17 cellular contexts compared by ENCODE assay signal in the genomic region with DNA sequence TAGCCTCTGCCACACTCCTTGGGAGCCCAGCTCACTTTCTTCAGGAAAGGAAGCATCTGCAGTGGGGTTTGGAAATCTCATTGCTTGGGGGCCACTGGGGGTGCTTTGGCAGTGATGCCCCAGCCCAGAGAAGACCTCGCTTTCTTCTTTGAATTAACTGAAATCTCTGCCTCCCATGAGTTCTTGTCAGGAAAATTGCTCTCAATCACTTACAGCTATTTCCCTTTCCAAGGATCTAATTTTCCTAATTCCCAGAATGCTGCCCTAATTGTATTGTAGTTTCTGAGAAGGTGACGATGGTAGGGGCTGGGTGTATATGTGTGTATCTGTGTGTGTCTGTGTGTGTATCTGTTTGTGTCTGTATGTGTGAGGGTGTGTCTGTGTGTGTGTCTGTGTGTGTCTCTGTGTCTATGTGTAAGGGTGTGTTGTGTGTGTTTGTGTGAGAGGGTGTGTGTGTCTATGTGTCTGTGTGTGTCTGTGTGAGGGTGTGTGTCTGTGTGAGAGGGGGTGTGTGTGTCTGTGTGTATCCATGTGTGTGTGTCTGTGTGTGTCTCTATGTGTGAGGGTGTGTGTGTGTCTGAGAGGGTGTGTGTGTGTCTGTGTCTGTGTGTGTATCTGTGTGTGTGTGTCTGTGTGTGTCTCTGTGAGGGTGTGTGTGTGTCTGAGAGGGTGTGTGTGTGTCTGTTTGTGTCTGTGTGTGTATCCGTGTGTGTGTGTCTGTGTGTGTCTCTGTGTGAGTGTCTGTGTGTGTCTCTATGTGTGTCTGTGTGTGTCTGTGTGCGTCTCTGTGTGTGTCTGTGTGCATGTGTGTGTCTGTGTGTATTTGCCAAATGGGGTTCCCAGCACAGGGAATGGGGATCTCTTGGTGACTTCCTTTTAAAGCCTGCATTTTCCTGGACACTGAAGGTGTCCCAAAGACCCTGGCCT.
DNase-seq lines count a peak whose midpoint lies in the region; ATAC-seq and TF ChIP-seq lines count a peak whose summit lies in the region.
"Had no signal": no experiment of that assay in that cellular context is flagged by ENCODE, and none has a peak within 500 bp of the region (broad histone marks: within the 10 kb centered on the region; RNA-seq: fewer than 3 reads in every experiment).

No MANE protein-coding gene starts in this region.

- no peak for TF ChIP-seq EP300 in suprapubic skin (IDR thresholded peaks at IDR 0.05)

- H3K79me1 ChIP-seq in mesenchymal stem cell (replicated peaks; ENCODE audit: low read length, poor library complexity, severe bottlenecking): no peaks in the 10 kb centered on the region

- H2BK12ac ChIP-seq in mesenchymal stem cell (ENCODE audit: low read length in 2 of 2): no peak overlapping the region

- no peak overlapping the region for H3K23ac ChIP-seq in mesenchymal stem cell (ENCODE audit: low read length in 2 of 2)

- intact Hi-C loops in spleen (cut with DNase I; ENCODE audit: low total_unique reads): loop anchor here (10.0 kb wide), 1 partner anchor 68 kb away; no protein-coding TSS in a partner anchor

- no peak for ATAC-seq in GM23338
- ATAC-seq in RWPE2 (ENCODE audit: low read depth): no peak
- ATAC-seq: PC-3 had no signal

- peak overlapping the region in 1 of 2 experiments; percentile 21 for H3K14ac ChIP-seq in mesenchymal stem cell (ENCODE audit: low read length in 2 of 2)

- no peak overlapping the region for H2BK15ac ChIP-seq in mesenchymal stem cell (ENCODE audit: low read depth, poor library complexity, severe bottlenecking)

- 0 out of 2 replicates have a peak, but pooled peaks cover 3% of the 10 kb centered on the region for H3K9me2 ChIP-seq in GM23338 (ENCODE audit: insufficient read depth)
- H3K9me2 ChIP-seq in GM23248 (ENCODE audit: insufficient read depth): no peaks in the 10 kb centered on the region

- in situ Hi-C loops in GM23248 (cut with MboI): no loop called here

- H3K9me3 ChIP-seq in RWPE2 (ENCODE audit: severe bottlenecking) (no peaks in the 10 kb centered on the region), mesenchymal stem cell (ENCODE audit: control insufficient read depth, low read length) (no peaks in the 10 kb centered on the region), spleen (no peaks in the 10 kb centered on the region), suprapubic skin (no peaks in the 10 kb centered on the region), GM23248 (ENCODE audit: low read depth) (no peaks in the 10 kb centered on the region)

- DNase-seq in GM23338 (ENCODE audit: low spot score) (no peak), RWPE2 (ENCODE audit: low spot score) (peak; percentile 7), mesenchymal stem cell (no peak), spleen (peak; percentile 36), activated gamma-delta T cell treated with Interleukin-2 at 50 U/mL for 16 hours (no peak), suprapubic skin (ENCODE audit: low spot score in 2 of 2) (no peak), GM23248 (no peak)
- DNase-seq: AML-193, DMS153, GF-D8, NCI-H1417, NCI-H187, NCI-H226, NCI-H524, PC-3, RPMI8226 had no signal

- no peak overlapping the region for H2AFZ ChIP-seq in GM23338
- no peak overlapping the region for H2AFZ ChIP-seq in mesenchymal stem cell (ENCODE audit: low read depth, low read length)
- H2AFZ ChIP-seq in GM23248: no peak overlapping the region

- H3K4me1 Mint-ChIP-seq in GM23338: no peaks in the 10 kb centered on the region
- H3K4me1 Mint-ChIP-seq: CD14-positive monocyte had no signal

- H2BK120ac ChIP-seq in mesenchymal stem cell (ENCODE audit: low read depth, low read length): no peak overlapping the region

- no peak overlapping the region for H3K4me3 Mint-ChIP-seq in GM23338
- H3K4me3 Mint-ChIP-seq: CD14-positive monocyte had no signal

- H4K91ac ChIP-seq in mesenchymal stem cell (ENCODE audit: low read length): peak overlapping the region; percentile 21

- WGBS in mesenchymal stem cell: 81% methylated on average over 4 of the region's 4 CpGs
- 78 to 89% (median 85%) methylated on average over 4 of the region's 4 CpGs for WGBS in spleen, 5 donors
- 83% methylated on average over 4 of the region's 4 CpGs for WGBS in suprapubic skin
- 46 to 48% methylated on average over 4 of the region's 4 CpGs for WGBS in GM23248 (ENCODE audit: low coverage in 1 of 2, low lambda C conversion rate in 2 of 2, missing lambda C conversion rate in 2 of 2), 2 experiments

- H3K36me3 ChIP-seq in GM23338 (ENCODE audit: insufficient read depth) (no peaks in the 10 kb centered on the region), RWPE2 (ENCODE audit: low read depth) (no peaks in the 10 kb centered on the region), mesenchymal stem cell (ENCODE audit: control insufficient read depth in 1 of 2, insufficient read depth in 2 of 2, low read depth in 1 of 2, low read length in 2 of 2) (no peaks in the 10 kb centered on the region), spleen (no peaks in the 10 kb centered on the region), suprapubic skin (no peaks in the 10 kb centered on the region), GM23248 (ENCODE audit: low read depth) (no peaks in the 10 kb centered on the region)

- H3K27ac Mint-ChIP-seq in GM23338: 0 out of 2 replicates have a peak overlapping the region, but pooled peaks have one; percentile 23
- H3K27ac Mint-ChIP-seq: CD14-positive monocyte had no signal

- H3K9ac ChIP-seq in mesenchymal stem cell (ENCODE audit: low read length) (no peak overlapping the region), GM23248 (no peak overlapping the region)

- H3K79me2 ChIP-seq in GM23338 (replicated peaks; ENCODE audit: insufficient read depth) (no peaks in the 10 kb centered on the region), GM23248 (ENCODE audit: insufficient read depth) (no peaks in the 10 kb centered on the region)

- no peak overlapping the region for H4K8ac ChIP-seq in mesenchymal stem cell (ENCODE audit: low read length)

- TF ChIP-seq CTCF in GM23338 (conservative IDR thresholded peaks at IDR 0.05; ENCODE audit: low read depth in 2 of 2) (no peak), RWPE2 (IDR thresholded peaks at IDR 0.05; ENCODE audit: poor library complexity, severe bottlenecking) (no peak), spleen (IDR thresholded peaks at IDR 0.05 in 8 of 11, conservative IDR thresholded peaks at IDR 0.05 in 3 of 11) (no peak), suprapubic skin (IDR thresholded peaks at IDR 0.05) (no peak)

- H4K20me1 ChIP-seq in GM23338 (replicated peaks; ENCODE audit: insufficient read depth) (no peaks in the 10 kb centered on the region), GM23248 (ENCODE audit: insufficient read depth) (no peaks in the 10 kb centered on the region)

- H3F3A ChIP-seq in GM23338 (replicated peaks; ENCODE audit: low read depth) (no peaks in the 10 kb centered on the region), GM23248 (ENCODE audit: insufficient read depth) (no peaks in the 10 kb centered on the region)

- H3K4me3 ChIP-seq in GM23338: no peak overlapping the region
- H3K4me3 ChIP-seq in RWPE2 (ENCODE audit: severe bottlenecking): no peak overlapping the region
- H3K4me3 ChIP-seq in mesenchymal stem cell (ENCODE audit: insufficient read depth in 1 of 2, low read depth in 1 of 2, low read length in 2 of 2): no peak overlapping the region
- H3K4me3 ChIP-seq in spleen: no peak overlapping the region
- H3K4me3 ChIP-seq in suprapubic skin: no peak overlapping the region
- no peak overlapping the region for H3K4me3 ChIP-seq in GM23248

- TF ChIP-seq POLR2A in spleen (IDR thresholded peaks at IDR 0.05): no peak
- no peak for TF ChIP-seq POLR2A in suprapubic skin (IDR thresholded peaks at IDR 0.05)

- H3K36me3 Mint-ChIP-seq in GM23338 (ENCODE audit: low read depth): no peaks in the 10 kb centered on the region; the same call in 2 of the 3 replicates
- H3K36me3 Mint-ChIP-seq: CD14-positive monocyte had no signal

- no peaks in the 10 kb centered on the region for H3K4me1 ChIP-seq in GM23338 (ENCODE audit: insufficient read depth)
- peaks cover 6% of the 10 kb centered on the region for H3K4me1 ChIP-seq in RWPE2 (ENCODE audit: insufficient read depth, poor library complexity, severe bottlenecking)
- no peaks in the 10 kb centered on the region for H3K4me1 ChIP-seq in mesenchymal stem cell (ENCODE audit: control insufficient read depth, insufficient read depth, low read depth, low read length)
- H3K4me1 ChIP-seq in spleen: peaks cover 0 to 6% (median 0%) of the 10 kb centered on the region in 6 donors
- no peaks in the 10 kb centered on the region for H3K4me1 ChIP-seq in suprapubic skin
- no peaks in the 10 kb centered on the region for H3K4me1 ChIP-seq in GM23248 (ENCODE audit: insufficient read depth)

- no peak overlapping the region for H3K4me2 ChIP-seq in GM23338
- H3K4me2 ChIP-seq in mesenchymal stem cell (ENCODE audit: low read length, poor library complexity, severe bottlenecking): no peak overlapping the region
- no peak overlapping the region for H3K4me2 ChIP-seq in GM23248 (ENCODE audit: unreplicated experiment)

- no peak overlapping the region for H3K4ac ChIP-seq in mesenchymal stem cell (ENCODE audit: low read depth in 1 of 2, low read length in 2 of 2)

- H3K27me3 ChIP-seq in GM23338 (ENCODE audit: insufficient read depth): no peaks in the 10 kb centered on the region
- H3K27me3 ChIP-seq in RWPE2 (ENCODE audit: insufficient read depth, poor library complexity, severe bottlenecking): no peaks in the 10 kb centered on the region
- H3K27me3 ChIP-seq in mesenchymal stem cell (ENCODE audit: control insufficient read depth in 1 of 2, insufficient read depth in 1 of 2, low read length in 2 of 2): peaks cover 0 to 40% of the 10 kb centered on the region in 2 experiments
- no peaks in the 10 kb centered on the region for H3K27me3 ChIP-seq in spleen (replicated peaks in 1 of 7)
- H3K27me3 ChIP-seq in suprapubic skin: no peaks in the 10 kb centered on the region
- no peaks in the 10 kb centered on the region for H3K27me3 ChIP-seq in GM23248 (replicated peaks; ENCODE audit: insufficient read depth)

- no peak overlapping the region for H3K18ac ChIP-seq in mesenchymal stem cell (ENCODE audit: low read depth in 1 of 2, low read length in 2 of 2)

- H3K27me3 Mint-ChIP-seq in GM23338 (ENCODE audit: insufficient read depth, low read depth, poor library complexity): peaks cover 5% of the 10 kb centered on the region

- peaks cover 6% of the 10 kb centered on the region for H3K9me3 Mint-ChIP-seq in GM23338

- no peak overlapping the region for H2AK5ac ChIP-seq in mesenchymal stem cell (ENCODE audit: low read length, severe bottlenecking)

- H3K27ac ChIP-seq in GM23338 (ENCODE audit: low read depth): no peak overlapping the region
- H3K27ac ChIP-seq in RWPE2 (ENCODE audit: poor library complexity, severe bottlenecking): no peak overlapping the region
- H3K27ac ChIP-seq in mesenchymal stem cell (ENCODE audit: low read length, poor library complexity, severe bottlenecking): no peak overlapping the region
- H3K27ac ChIP-seq in spleen: no peak overlapping the region
- H3K27ac ChIP-seq in suprapubic skin: no peak overlapping the region
- no peak overlapping the region for H3K27ac ChIP-seq in GM23248

- H2BK5ac ChIP-seq in mesenchymal stem cell (ENCODE audit: low read depth, low read length, poor library complexity, severe bottlenecking): no peak overlapping the region

TF ChIP-seq in GM23338, 12 proteins besides CTCF, POLR2A, EP300 and RAD21 (continues in another document):
- TF ChIP-seq EZH2phosphoT487 (IDR thresholded peaks at IDR 0.05; ENCODE audit: unreplicated experiment) (no peak), ZNF114 (CRISPR knock-in tag; IDR thresholded peaks at IDR 0.05) (no peak)

Comparison
In these comparisons a context has a peak if more than half of its experiments do, and no peak if none do; other contexts are left out.
1. DNase-seq: peak in RWPE2 (single experiment) and spleen (single experiment); none in GM23338 (single experiment), mesenchymal stem cell (single experiment), activated gamma-delta T cell treated with Interleukin-2 at 50 U/mL for 16 hours (single experiment), suprapubic skin (0 of 2) and GM23248 (single experiment).